Comparison of ENCODE assay signal across 12 cellular contexts in genomic region chr7:139739863-139740597, GRCh38. TPM values are rescaled to one million over a fixed set of nuclear protein-coding genes. Genes with fewer than 3 reads are reported as not detected.
A peak's percentile ranks its signal among the peaks of the same experiment; 100 is the strongest.
DNase-seq lines count a peak whose midpoint lies in the region; ATAC-seq, FAIRE-seq and TF ChIP-seq lines count a peak whose summit lies in the region.
"Had no signal": no experiment of that assay in that cellular context is flagged by ENCODE, and none has a peak within 500 bp of the region (broad histone marks: within the 10 kb centered on the region; RNA-seq: fewer than 3 reads in every experiment).

No MANE protein-coding gene starts in this region.

- TF ChIP-seq CTCF in A549 (IDR thresholded peaks at IDR 0.05) = no peak
- no peak for TF ChIP-seq CTCF in chondrocyte (IDR thresholded peaks at IDR 0.05)

- TF ChIP-seq RAD21 in A549 (conservative IDR thresholded peaks at IDR 0.05 in 1 of 2, IDR thresholded peaks at IDR 0.05 in 1 of 2) = no peak

- no peaks in the 10 kb centered on the region for H3K27me3 Mint-ChIP-seq in chondrocyte (ENCODE audit: low read depth)
- no peaks in the 10 kb centered on the region for H3K27me3 Mint-ChIP-seq in activated T-cell treated with anti-CD3 and anti-CD28 coated beads, Interleukin-2, amount 50 U/mL, for 4 hours (ENCODE audit: low read depth)
- H3K27me3 Mint-ChIP-seq: activated naive CD8-positive, alpha-beta T cell treated with anti-CD3 and anti-CD28 coated beads, Interleukin-2, amount 10 ng/mL, durations not matched to agents 7 days and 5 days had no signal

- no peak overlapping the region for H3K4me3 ChIP-seq in A549

- no peak for TF ChIP-seq POLR2A in A549 (IDR thresholded peaks at IDR 0.05; ENCODE audit: low read length)

- DNase-seq in A549 (ENCODE audit: low read depth in 1 of 2, low spot score in 1 of 2) = no peak
- DNase-seq in NCI-H2107 (lab: John Stamatoyannopoulos, UW) = peak; percentile 71
- no peak for DNase-seq in chondrocyte (ENCODE audit: low spot score)
- DNase-seq in midbrain (lab: John Stamatoyannopoulos, UW) = peak; percentile 77
- DNase-seq in CD1c-positive myeloid dendritic cell (ENCODE audit: extremely low spot score) = no peak
- DNase-seq in SKM-1 (lab: John Stamatoyannopoulos, UW; ENCODE audit: unreplicated experiment) = no peak
- no peak for DNase-seq in activated T-cell treated with anti-CD3 and anti-CD28 coated beads, Interleukin-2, amount 50 U/mL, for 4 hours
- DNase-seq: activated naive CD8-positive, alpha-beta T cell treated with anti-CD3 and anti-CD28 coated beads, Interleukin-2, amount 10 ng/mL, durations not matched to agents 7 days and 5 days; T-helper 9 cell had no signal

- WGBS in A549 (ENCODE audit: missing lambda C conversion rate) = 56% methylated on average over 13 of the region's 17 CpGs

- no peak overlapping the region for H3K4me3 Mint-ChIP-seq in chondrocyte (ENCODE audit: unreplicated experiment)
- no peak overlapping the region for H3K4me3 Mint-ChIP-seq in activated T-cell treated with anti-CD3 and anti-CD28 coated beads, Interleukin-2, amount 50 U/mL, for 4 hours
- H3K4me3 Mint-ChIP-seq: activated naive CD8-positive, alpha-beta T cell treated with anti-CD3 and anti-CD28 coated beads, Interleukin-2, amount 10 ng/mL, durations not matched to agents 7 days and 5 days; CD14-positive monocyte had no signal

- H3K36me3 Mint-ChIP-seq in chondrocyte (ENCODE audit: low read depth) = peaks cover 3% of the 10 kb centered on the region
- peaks cover 19% of the 10 kb centered on the region for H3K36me3 Mint-ChIP-seq in activated T-cell treated with anti-CD3 and anti-CD28 coated beads, Interleukin-2, amount 50 U/mL, for 4 hours (ENCODE audit: insufficient read depth)

- FAIRE-seq in A549 (lab: Jason Lieb, UNC) = no peak

- ATAC-seq in A549 = peak; percentile 47 to 59
- no peak for ATAC-seq in GM18870 (IDR thresholded peaks at IDR 0.05; ENCODE audit: unreplicated experiment)
- no peak for ATAC-seq in activated T-cell treated with anti-CD3 and anti-CD28 coated beads, Interleukin-2, amount 50 U/mL, for 4 hours

- POLR2A ChIA-PET in A549 (lab: Yijun Ruan, JAX) = no interaction called here

- H3K4me2 ChIP-seq in A549 = peak overlapping the region; percentile 69

- CTCF ChIA-PET in A549 (lab: Yijun Ruan, JAX) = interaction anchor here (1.1 to 1.8 kb wide), 2 partner anchors 59 to 94 kb away, joined by 3 to 8 read pairs; no protein-coding TSS in a partner anchor

- no peaks in the 10 kb centered on the region for H3K9me3 Mint-ChIP-seq in chondrocyte (ENCODE audit: low read depth)
- H3K9me3 Mint-ChIP-seq in activated T-cell treated with anti-CD3 and anti-CD28 coated beads, Interleukin-2, amount 50 U/mL, for 4 hours = no peaks in the 10 kb centered on the region
- H3K9me3 Mint-ChIP-seq: activated naive CD8-positive, alpha-beta T cell treated with anti-CD3 and anti-CD28 coated beads, Interleukin-2, amount 10 ng/mL, durations not matched to agents 7 days and 5 days; CD14-positive monocyte had no signal

- peaks cover 70% of the 10 kb centered on the region for H3K4me1 ChIP-seq in A549

- peak overlapping the region; percentile 46 for H3K27ac Mint-ChIP-seq in chondrocyte (ENCODE audit: unreplicated experiment)
- H3K27ac Mint-ChIP-seq: activated naive CD8-positive, alpha-beta T cell treated with anti-CD3 and anti-CD28 coated beads, Interleukin-2, amount 10 ng/mL, durations not matched to agents 7 days and 5 days had no signal

- TF ChIP-seq EP300 in A549 (IDR thresholded peaks at IDR 0.05) = no peak

- H3K4me1 Mint-ChIP-seq in chondrocyte (ENCODE audit: low read depth) = peaks cover 98% of the 10 kb centered on the region
- H3K4me1 Mint-ChIP-seq in activated T-cell treated with anti-CD3 and anti-CD28 coated beads, Interleukin-2, amount 50 U/mL, for 4 hours (ENCODE audit: low read depth) = peaks cover 59% of the 10 kb centered on the region

- no peaks in the 10 kb centered on the region for H3K9me3 ChIP-seq in A549

- H3K27ac ChIP-seq in A549 = peak overlapping the region; percentile 58 to 65; a peak in 5 of 6 replicates
- H3K27ac ChIP-seq: parathyroid adenoma had no signal

TF ChIP-seq in A549, 52 proteins besides CTCF, POLR2A, EP300 and RAD21:
- no peak for TF ChIP-seq FOSB (CRISPR knock-in tag; IDR thresholded peaks at IDR 0.05)
- no peak for TF ChIP-seq CHD2 (IDR thresholded peaks at IDR 0.05; ENCODE audit: low read length, partially characterized antibody)
- no peak for TF ChIP-seq MAZ (IDR thresholded peaks at IDR 0.05; ENCODE audit: borderline replicate concordance, low read depth, low read length)
- TF ChIP-seq FOSL2 (IDR thresholded peaks at IDR 0.05) = no peak
- TF ChIP-seq FOSL2 (CRISPR knock-in tag; IDR thresholded peaks at IDR 0.05) = no peak
- no peak for TF ChIP-seq HOXA7 (CRISPR knock-in tag; IDR thresholded peaks at IDR 0.05)
- TF ChIP-seq RARB (CRISPR knock-in tag; IDR thresholded peaks at IDR 0.05) = no peak
- no peak for TF ChIP-seq HOXB13 (CRISPR knock-in tag; IDR thresholded peaks at IDR 0.05; ENCODE audit: low read depth)
- TF ChIP-seq HDAC2 (IDR thresholded peaks at IDR 0.05) = no peak
- no peak for TF ChIP-seq JUNB (IDR thresholded peaks at IDR 0.05)
- TF ChIP-seq SMC3 (IDR thresholded peaks at IDR 0.05) = no peak

RNA-seq across cellular contexts. Expression of gene HIPK2, which starts 37.8 kb away (rescaled TPM):
- polyA plus RNA-seq in A549 (2011; rRNA removed) (12.1 and 16.3 TPM in 2 replicates), A549 (2017; fragmentation: RNase III; extraction: RNeasy Plus Mini Kit Qiagen cat#74134 plus additional on column Dnase treatment) (10.5 to 13.1 TPM (median 11.3 TPM) in 3 replicates)
- polyA plus RNA-seq in A549 (2012; cell fraction: cytosol; rRNA removed) = 10.1 and 13.5 TPM in 2 replicates
- polyA plus RNA-seq in A549 (2012; cell fraction: nucleus; rRNA removed) = 9.9 and 11.2 TPM in 2 replicates
- 32.7 and 34.1 TPM in 2 replicates for polyA minus RNA-seq in A549 (2011; rRNA and poly(A)+ RNA removed)
- 71.2 to 75.6 TPM (median 72.3 TPM) in 3 replicates for total RNA-seq in chondrocyte
- total RNA-seq in activated T-cell treated with anti-CD3 and anti-CD28 coated beads, Interleukin-2, amount 50 U/mL, for 4 hours = 10 to 100 TPM; 20.3 to 26.8 (median 26.1) TPM

Comparison
In these comparisons a context has a peak if more than half of its experiments do, and no peak if none do; other contexts are left out.
1. ATAC-seq: peak in A549 (2 of 2); none in GM18870 (single experiment) and activated T-cell treated with anti-CD3 and anti-CD28 coated beads, Interleukin-2, amount 50 U/mL, for 4 hours (0 of 2).
2. DNase-seq: peak in NCI-H2107 (single experiment) and midbrain (single experiment); none in A549 (0 of 2), chondrocyte (single experiment), CD1c-positive myeloid dendritic cell (single experiment), SKM-1 (single experiment) and activated T-cell treated with anti-CD3 and anti-CD28 coated beads, Interleukin-2, amount 50 U/mL, for 4 hours (single experiment).